In genomic region chr2:157418215-157418614, GRCh38 we compare ENCODE assay signal across 15 cellular contexts. TPM values are rescaled to one million over a fixed set of nuclear protein-coding genes. Genes with fewer than 3 reads are reported as not detected.
DNase-seq lines count a peak whose midpoint lies in the region; ATAC-seq lines count a peak whose summit lies in the region.
"Had no signal": no experiment of that assay in that cellular context is flagged by ENCODE, and none has a peak within 500 bp of the region (broad histone marks: within the 10 kb centered on the region; RNA-seq: fewer than 3 reads in every experiment).

No MANE protein-coding gene starts in this region.

- peak; percentile 49 to 59 (median 54) for ATAC-seq in T-cell (replicated peaks in 1 of 4)
- no peak for ATAC-seq in HG03521 (IDR thresholded peaks at IDR 0.05; ENCODE audit: unreplicated experiment)
- no peak for ATAC-seq in HG03045 (IDR thresholded peaks at IDR 0.05; ENCODE audit: unreplicated experiment)
- ATAC-seq: heart right ventricle had no signal

- H3K9me3 Mint-ChIP-seq in activated naive CD4-positive, alpha-beta T cell treated with anti-CD3 and anti-CD28 coated beads, Interleukin-2, amount 10 ng/mL, durations not matched to agents 7 days and 5 days = no peaks in the 10 kb centered on the region
- peaks cover 0 to 4% (median 3%) of the 10 kb centered on the region in 3 donors for H3K9me3 Mint-ChIP-seq in T-cell
- no peaks in the 10 kb centered on the region for H3K9me3 Mint-ChIP-seq in dendritic cell treated with granulocyte-macrophage colony-stimulating factor and Interleukin-4, amounts not matched to agents 40 ng/mL and 50 ng/mL, for 4 days
- H3K9me3 Mint-ChIP-seq: endodermal cell had no signal

- H3K36me3 ChIP-seq in thymus (ENCODE audit: control insufficient read depth, insufficient read depth) = peaks cover 16% of the 10 kb centered on the region
- H3K36me3 ChIP-seq: thyroid gland had no signal

- peak overlapping the region; percentile 97 for H3K27ac Mint-ChIP-seq in activated naive CD4-positive, alpha-beta T cell treated with anti-CD3 and anti-CD28 coated beads, Interleukin-2, amount 10 ng/mL, durations not matched to agents 7 days and 5 days
- H3K27ac Mint-ChIP-seq in T-cell = peak overlapping the region; percentile 97 to 98
- H3K27ac Mint-ChIP-seq in dendritic cell treated with granulocyte-macrophage colony-stimulating factor and Interleukin-4, amounts not matched to agents 40 ng/mL and 50 ng/mL, for 4 days = peak overlapping the region; percentile 94
- H3K27ac Mint-ChIP-seq: endodermal cell had no signal

- no peaks in the 10 kb centered on the region for H3K9me3 ChIP-seq in thymus (ENCODE audit: control insufficient read depth)
- H3K9me3 ChIP-seq: thyroid gland had no signal

- H3K4me3 Mint-ChIP-seq in activated naive CD4-positive, alpha-beta T cell treated with anti-CD3 and anti-CD28 coated beads, Interleukin-2, amount 10 ng/mL, durations not matched to agents 7 days and 5 days = peak overlapping the region; percentile 65
- H3K4me3 Mint-ChIP-seq in T-cell = peak overlapping the region; percentile 67 to 73 (median 67)
- peak overlapping the region; percentile 33 for H3K4me3 Mint-ChIP-seq in dendritic cell treated with granulocyte-macrophage colony-stimulating factor and Interleukin-4, amounts not matched to agents 40 ng/mL and 50 ng/mL, for 4 days
- H3K4me3 Mint-ChIP-seq: endodermal cell had no signal

- intact Hi-C loops in dendritic cell treated with granulocyte-macrophage colony-stimulating factor and Interleukin-4, amounts not matched to agents 40 ng/mL and 50 ng/mL, for 4 days (cut with micrococcal nuclease) = no loop called here

- H3K27ac ChIP-seq in thymus (ENCODE audit: low read depth) = peak overlapping the region; percentile 90
- H3K27ac ChIP-seq: GM23248, thyroid gland had no signal

- H3K36me3 Mint-ChIP-seq in activated naive CD4-positive, alpha-beta T cell treated with anti-CD3 and anti-CD28 coated beads, Interleukin-2, amount 10 ng/mL, durations not matched to agents 7 days and 5 days = peaks cover 87% of the 10 kb centered on the region
- H3K36me3 Mint-ChIP-seq in T-cell = peaks cover 85% of the 10 kb centered on the region
- peaks cover 82% of the 10 kb centered on the region for H3K36me3 Mint-ChIP-seq in dendritic cell treated with granulocyte-macrophage colony-stimulating factor and Interleukin-4, amounts not matched to agents 40 ng/mL and 50 ng/mL, for 4 days (ENCODE audit: low read depth)

- H3K27me3 ChIP-seq in thymus (ENCODE audit: control insufficient read depth, insufficient read depth) = no peaks in the 10 kb centered on the region
- H3K27me3 ChIP-seq: heart right ventricle, thyroid gland had no signal

- H3K4me1 Mint-ChIP-seq in activated naive CD4-positive, alpha-beta T cell treated with anti-CD3 and anti-CD28 coated beads, Interleukin-2, amount 10 ng/mL, durations not matched to agents 7 days and 5 days = peaks cover 90% of the 10 kb centered on the region
- H3K4me1 Mint-ChIP-seq in T-cell = peaks cover 86 to 91% (median 88%) of the 10 kb centered on the region in 3 donors
- peaks cover 67% of the 10 kb centered on the region for H3K4me1 Mint-ChIP-seq in dendritic cell treated with granulocyte-macrophage colony-stimulating factor and Interleukin-4, amounts not matched to agents 40 ng/mL and 50 ng/mL, for 4 days (ENCODE audit: low read depth)

- no peak overlapping the region for H3K4me3 ChIP-seq in thymus (ENCODE audit: low read length)
- H3K4me3 ChIP-seq: GM23248, thyroid gland had no signal

- peak; percentile 49 for DNase-seq in activated naive CD4-positive, alpha-beta T cell treated with anti-CD3 and anti-CD28 coated beads, Interleukin-2, amount 10 ng/mL, durations not matched to agents 7 days and 5 days
- DNase-seq in activated naive CD4-positive, alpha-beta T cell treated with Interleukin-2 at 50 U/mL for 16 hours = no peak
- peak in 16 of 34 experiments; percentile 21 to 69 (median 48) for DNase-seq in T-cell
- no peak for DNase-seq in NCI-H2227 treated with DMSO at 0.1 percent for 48 hours (lab: John Stamatoyannopoulos, UW)
- DNase-seq: amniotic stem cell, endodermal cell, GF-D8, GM23248, heart right ventricle, NCI-H2107, thyroid gland had no signal

- POLR2A ChIA-PET in T-cell (lab: Charles Lee) = interaction anchor here (0.6 to 11.7 kb wide), 26 partner anchors 9 to 209 kb away, joined by 3 to 216 read pairs (median 6); partner anchors contain the start of gene CYTIP (in 2 of the 2)

- 67% methylated on average over 4 of the region's 4 CpGs for WGBS in thymus

- H3K27me3 Mint-ChIP-seq in activated naive CD4-positive, alpha-beta T cell treated with anti-CD3 and anti-CD28 coated beads, Interleukin-2, amount 10 ng/mL, durations not matched to agents 7 days and 5 days = peaks cover 4% of the 10 kb centered on the region
- H3K27me3 Mint-ChIP-seq in T-cell = no peaks in the 10 kb centered on the region
- H3K27me3 Mint-ChIP-seq in dendritic cell treated with granulocyte-macrophage colony-stimulating factor and Interleukin-4, amounts not matched to agents 40 ng/mL and 50 ng/mL, for 4 days = no peaks in the 10 kb centered on the region

- CTCF ChIA-PET in activated naive CD4-positive, alpha-beta T cell treated with anti-CD3 and anti-CD28 coated beads, Interleukin-2, amount 10 ng/mL, durations not matched to agents 7 days and 5 days (lab: Charles Lee) = interaction anchor here (0.6 to 5.2 kb wide), 6 partner anchors 15 to 516 kb away, joined by 3 to 42 read pairs (median 4); no protein-coding TSS in a partner anchor
- CTCF ChIA-PET in T-cell (lab: Charles Lee) = interaction anchor here (0.6 to 2.7 kb wide), 22 partner anchors 9 to 180 kb away, joined by 3 to 23 read pairs (median 4); no protein-coding TSS in a partner anchor

- peaks cover 6% of the 10 kb centered on the region for H3K4me1 ChIP-seq in thymus (ENCODE audit: control insufficient read depth, insufficient read depth, low read length)
- H3K4me1 ChIP-seq: thyroid gland had no signal

RNA-seq across cellular contexts. Expression of gene CYTIP, which starts 25.7 kb away (rescaled TPM):
- 100 to 1,000 TPM; 264 to 465 (median 273) TPM for total RNA-seq in T-cell
- polyA plus RNA-seq in thymus = 86.5 TPM
- total RNA-seq: GM23248 had no signal
- polyA plus RNA-seq: GM23248 had no signal

Comparison
In these comparisons a context has a peak if more than half of its experiments do, and no peak if none do; other contexts are left out.
1. ATAC-seq: peak in T-cell (4 of 4); none in HG03521 (single experiment) and HG03045 (single experiment).
2. Peak in every context shown above with its lines, with median percentiles within 50 percentile points of each other: H3K27ac Mint-ChIP-seq and H3K4me3 Mint-ChIP-seq.